ENCODE assay signal across 8 cellular contexts in the genomic region with DNA sequence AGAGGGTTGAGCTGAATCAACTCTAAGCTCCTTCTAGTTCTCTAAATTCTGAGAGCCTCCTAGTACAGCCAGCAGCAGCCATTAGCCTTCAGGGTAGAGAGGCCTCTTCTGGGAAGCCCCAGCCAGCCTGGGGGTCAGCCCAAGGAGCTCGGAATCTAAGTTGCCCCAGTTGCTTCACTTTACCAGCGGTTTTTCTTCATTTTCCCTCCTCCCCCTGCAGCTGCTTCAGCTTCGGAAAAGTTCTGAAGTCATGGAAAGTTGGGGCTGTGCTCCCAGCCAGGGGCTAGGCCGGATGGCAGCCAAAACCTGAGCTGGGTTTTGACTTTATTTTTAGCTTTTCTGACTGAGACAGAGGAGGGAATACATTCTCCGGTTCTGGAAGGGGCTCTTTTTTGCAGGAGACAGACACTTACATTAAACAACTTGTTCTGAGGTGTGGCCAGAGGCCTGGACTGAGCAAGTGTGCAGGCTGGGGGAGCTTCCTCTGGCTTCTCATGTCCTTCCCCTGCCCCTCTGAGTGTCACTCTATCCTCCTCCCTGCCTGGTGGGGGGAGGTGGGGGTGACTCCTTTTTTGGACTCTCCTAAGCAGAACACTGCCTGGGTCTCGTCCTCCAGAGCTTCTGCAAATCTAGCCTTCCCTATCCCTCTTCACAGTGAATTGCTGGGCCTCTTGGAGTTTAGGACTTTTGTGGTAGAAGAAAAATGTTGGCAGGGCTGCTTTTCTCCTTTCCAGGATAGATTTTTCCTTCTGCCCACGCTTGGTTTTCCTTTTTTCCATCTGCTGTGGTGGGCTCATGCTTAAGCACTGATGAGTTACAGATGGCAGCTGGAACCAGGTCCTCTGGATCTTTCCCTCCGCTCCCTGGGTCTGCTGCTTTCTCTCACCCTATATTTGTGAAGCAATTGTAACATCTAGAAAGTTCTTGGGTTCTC. TPM values are rescaled to one million over a fixed set of nuclear protein-coding genes. Genes with fewer than 3 reads are reported as not detected.
A peak's percentile ranks its signal among the peaks of the same experiment; 100 is the strongest.
DNase-seq lines count a peak whose midpoint lies in the region; FAIRE-seq and TF ChIP-seq lines count a peak whose summit lies in the region.

No MANE protein-coding gene starts in this region.

- peak overlapping the region; percentile 85 for H3K27ac ChIP-seq in layer of hippocampus (ENCODE audit: low read depth, low read length)
- peak overlapping the region; percentile 67 for H3K27ac ChIP-seq in substantia nigra (ENCODE audit: low read depth, low read length, poor library complexity, severe bottlenecking)

- no peak for FAIRE-seq in D721Med (lab: Jason Lieb, UNC)

- no peak for TF ChIP-seq CTCF in D721Med (IDR thresholded peaks at IDR 0.05; ENCODE audit: insufficient read depth, missing control alignments)

- no peaks in the 10 kb centered on the region for H3K27me3 ChIP-seq in layer of hippocampus (ENCODE audit: control insufficient read depth, insufficient read depth, low read length)

- DNase-seq in LHCN-M2 (ENCODE audit: low read depth) (peak; percentile 72), astrocyte of the hippocampus (ENCODE audit: low read depth, low spot score) (peak; percentile 75), substantia nigra (lab: John Stamatoyannopoulos, UW) (peak in 6 of 49 donors; percentile 12 to 61 (median 38)), NCI-H1105 (lab: John Stamatoyannopoulos, UW) (no peak), D721Med (ENCODE audit: insufficient read length, low spot score) (no peak)
- DNase-seq in activated CD4-positive, CD25-positive, alpha-beta regulatory T cell (lab: John Stamatoyannopoulos, UW), result no peak
- DNase-seq in effector CD8-positive, alpha-beta T cell (lab: John Stamatoyannopoulos, UW), result no peak

RNA-seq across cellular contexts. Expression of gene LMNA, which starts 14.5 kb away (rescaled TPM):
- 1,371 and 1,475 TPM in 2 replicates for total RNA-seq in LHCN-M2 (2014; rRNA removed)
- polyA plus RNA-seq in LHCN-M2 (2012), result 1,211 TPM

RNA-seq across cellular contexts. Expression of gene SEMA4A, which starts 24.4 kb away (rescaled TPM):
- 0.40 and 0.64 TPM in 2 replicates for total RNA-seq in LHCN-M2 (2014; rRNA removed)
- polyA plus RNA-seq in LHCN-M2 (2012), result 0.39 TPM

RNA-seq across cellular contexts. Expression of gene MEX3A, which starts 46.8 kb away (rescaled TPM):
- total RNA-seq in LHCN-M2 (2014; rRNA removed), result 4.9 and 5.8 TPM in 2 replicates
- 3.1 TPM for polyA plus RNA-seq in LHCN-M2 (2012)

Comparison
In these comparisons a context has a peak if more than half of its experiments do, and no peak if none do; other contexts are left out.
1. DNase-seq: peak in LHCN-M2 (single experiment) and astrocyte of the hippocampus (single experiment); none in NCI-H1105 (single experiment), activated CD4-positive, CD25-positive, alpha-beta regulatory T cell (0 of 4), effector CD8-positive, alpha-beta T cell (single experiment) and D721Med (single experiment).